Comparison of ENCODE assay signal across 9 cellular contexts in the genomic region with DNA sequence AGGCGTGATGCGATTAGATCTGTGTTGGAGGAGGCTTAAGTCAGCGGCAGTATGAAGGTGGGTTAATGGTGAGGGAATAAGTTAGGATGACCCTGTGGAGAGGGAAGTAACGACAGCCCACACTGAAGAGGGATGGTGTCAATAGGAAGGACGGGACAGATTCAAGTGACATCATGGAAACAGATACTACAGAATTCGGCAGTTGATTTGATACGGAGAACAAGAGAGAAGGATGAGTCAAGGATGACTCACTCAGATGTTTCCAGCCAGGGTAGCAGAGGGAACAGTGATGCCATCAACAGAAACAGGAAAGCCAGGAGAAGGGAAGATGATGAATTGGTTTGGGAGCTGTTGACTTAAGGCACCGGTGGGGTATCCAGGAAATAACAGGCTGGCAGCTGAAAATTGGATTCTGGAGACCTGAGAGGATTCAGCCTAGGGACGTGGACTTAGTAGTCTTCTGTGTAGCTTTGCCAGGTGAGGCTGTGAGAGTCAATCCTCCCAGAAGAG. TPM values are rescaled to one million over a fixed set of nuclear protein-coding genes. Genes with fewer than 3 reads are reported as not detected.
DNase-seq lines count a peak whose midpoint lies in the region; ATAC-seq lines count a peak whose summit lies in the region.
"Had no signal": no experiment of that assay in that cellular context is flagged by ENCODE, and none has a peak within 500 bp of the region (broad histone marks: within the 10 kb centered on the region; RNA-seq: fewer than 3 reads in every experiment).

No MANE protein-coding gene starts in this region.

- ATAC-seq in GM21390 (IDR thresholded peaks at IDR 0.05; ENCODE audit: unreplicated experiment) = no peak

- DNase-seq in NCI-H748 (lab: John Stamatoyannopoulos, UW; ENCODE audit: unreplicated experiment) (peak; percentile 13), NCI-H748 treated with DMSO at 0.1 percent for 48 hours (lab: John Stamatoyannopoulos, UW) (no peak), NCI-H69 (lab: John Stamatoyannopoulos, UW) (peak; percentile 78), brain pericyte (ENCODE audit: low read depth, low spot score) (peak; percentile 16), pulmonary artery endothelial cell (ENCODE audit: low read depth, low spot score) (peak; percentile 40), NCI-H1930 (lab: John Stamatoyannopoulos, UW) (no peak), putamen (ENCODE audit: low spot score) (no peak)
- DNase-seq: CD4-positive, CD25-positive, alpha-beta regulatory T cell had no signal

RNA-seq across cellular contexts. Expression of a gene that starts 38.0 kb away (rescaled TPM):
- total RNA-seq in pulmonary artery endothelial cell = 0.18 and 0.33 TPM in 2 replicates
- total RNA-seq: CD4-positive, CD25-positive, alpha-beta regulatory T cell had no signal

RNA-seq across cellular contexts. Expression of a gene that starts 47.8 kb away (rescaled TPM):
- 200 and 203 TPM in 2 replicates for total RNA-seq in pulmonary artery endothelial cell

Comparison
In these comparisons a context has a peak if more than half of its experiments do, and no peak if none do; other contexts are left out.
1. DNase-seq: peak in NCI-H748 (single experiment), NCI-H69 (single experiment), brain pericyte (single experiment) and pulmonary artery endothelial cell (single experiment); none in NCI-H748 treated with DMSO at 0.1 percent for 48 hours (single experiment), NCI-H1930 (0 of 2) and putamen (single experiment).